In the genomic region with DNA sequence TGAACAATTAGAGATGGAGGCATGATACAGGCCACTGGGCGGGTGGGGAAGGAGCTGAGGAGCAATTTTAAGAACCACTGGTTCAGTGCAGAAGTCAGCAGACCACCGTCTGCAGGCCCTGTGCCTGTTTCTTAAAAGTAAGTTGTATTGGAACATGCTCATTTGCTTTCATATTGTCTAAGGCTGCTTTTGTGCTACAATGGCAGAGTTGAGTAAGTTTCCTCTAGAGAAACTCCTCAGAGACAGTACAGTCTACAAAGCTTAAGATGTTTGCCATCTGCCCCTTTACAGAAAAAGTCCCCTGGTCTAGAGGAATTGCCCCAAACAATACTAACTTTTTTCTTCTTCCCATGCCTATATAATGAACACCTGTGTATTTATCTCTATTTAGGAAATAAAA, we compare ENCODE assay signal across 30 cellular contexts.
"Had no signal": no experiment of that assay in that cellular context is flagged by ENCODE, and none has a peak within 500 bp of the region (broad histone marks: within the 10 kb centered on the region; RNA-seq: fewer than 3 reads in every experiment).

No MANE protein-coding gene starts in this region.

- H3K9me3 ChIP-seq: gastrocnemius medialis, heart left ventricle had no signal

- H3K27ac ChIP-seq: brain microvascular endothelial cell, coronary artery, foreskin keratinocyte, heart left ventricle, WERI-Rb-1 had no signal

- DNase-seq: activated B cell treated with CpG ODN at 0.5 μM for 24 hours; activated CD4-positive, alpha-beta memory T cell treated with anti-CD3 and anti-CD28 coated beads, Interleukin-2, amount 10 ng/mL, durations not matched to agents 7 days and 5 days; activated CD4-positive, alpha-beta T cell treated with anti-CD3 and anti-CD28 coated beads for 48 hours; activated CD4-positive, alpha-beta T cell treated with anti-CD3 and anti-CD28 coated beads, Interleukin-2, amount 50 U/mL, for 4 hours; activated CD8-positive, alpha-beta memory T cell treated with anti-CD3 and anti-CD28 coated beads, Interleukin-2, amount 50 U/mL, for 48 hours; activated gamma-delta T cell; activated naive CD4-positive, alpha-beta T cell; activated naive CD4-positive, alpha-beta T cell treated with anti-CD3 and anti-CD28 coated beads, Interleukin-2, amount 10 ng/mL, durations not matched to agents 7 days and 5 days; activated T-cell treated with anti-CD3 and anti-CD28 coated beads for 4 hours; activated T-cell treated with anti-CD3 and anti-CD28 coated beads, Interleukin-2, amount 50 U/mL, for 24 hours; activated T-cell treated with anti-CD3 and anti-CD28 coated beads, Interleukin-2, amount 50 U/mL, for 72 hours; amniotic stem cell; anterior cingulate cortex; brain microvascular endothelial cell; dorsolateral prefrontal cortex; effector memory CD4-positive, alpha-beta T cell; endodermal cell; foreskin keratinocyte; gastrocnemius medialis; glutamatergic neuron; heart left ventricle; T-helper 1 cell; T-helper 17 cell; T1000; WERI-Rb-1 had no signal

- ATAC-seq: activated CD4-positive, CD25-positive, alpha-beta regulatory T cell treated with anti-CD3 and anti-CD28 coated beads, Interleukin-2, amount 50 U/mL, for 24 hours; activated T-cell treated with anti-CD3 and anti-CD28 coated beads, Interleukin-2, amount 50 U/mL, for 72 hours; esophagus mucosa; foreskin keratinocyte; gastrocnemius medialis; heart left ventricle; T-helper 17 cell had no signal

- H3K27me3 ChIP-seq: brain microvascular endothelial cell, dorsolateral prefrontal cortex, gastrocnemius medialis, heart left ventricle had no signal

- H3K4me1 ChIP-seq: foreskin keratinocyte had no signal

- H3K36me3 ChIP-seq: brain microvascular endothelial cell, gastrocnemius medialis had no signal

- FAIRE-seq: astrocyte, bronchial epithelial cell had no signal

- H3K4me3 ChIP-seq: coronary artery, dorsolateral prefrontal cortex, gastrocnemius medialis, heart left ventricle had no signal
